In the genomic region with DNA sequence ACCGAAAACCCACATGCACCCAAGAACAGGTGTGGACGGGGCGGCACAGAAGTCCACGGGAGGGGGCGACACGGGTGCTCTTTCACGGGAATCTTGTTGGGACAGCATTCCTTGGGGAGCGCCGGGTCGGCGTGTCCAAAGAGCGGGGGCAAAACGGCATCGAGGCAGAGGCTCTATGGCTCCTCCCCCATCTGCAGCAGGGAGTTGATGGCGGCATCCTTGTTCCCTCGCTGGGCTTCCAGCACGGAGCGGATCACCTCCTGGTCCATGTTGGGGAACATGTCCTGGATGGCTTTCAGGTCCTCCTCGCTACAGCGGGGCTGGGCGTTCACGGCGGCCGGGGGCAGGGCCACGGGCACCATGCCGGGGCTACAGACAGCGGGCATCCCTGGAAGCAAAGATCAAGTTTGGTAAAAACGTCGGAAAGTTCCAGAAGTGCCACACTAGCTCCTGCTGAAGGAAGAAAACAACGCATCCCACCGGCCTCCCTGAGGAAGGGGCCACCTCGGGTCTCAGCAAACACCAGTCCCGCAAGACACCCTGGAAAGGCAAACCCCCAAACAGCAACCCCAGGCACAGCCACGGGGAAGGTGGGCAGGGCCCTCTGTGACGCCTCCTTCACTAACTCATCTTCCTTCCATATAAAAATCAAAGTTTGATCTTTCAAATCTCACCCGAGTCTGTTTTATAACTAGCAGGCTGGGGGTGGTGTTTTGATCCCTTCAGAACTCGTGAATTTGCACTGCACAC, we compare ENCODE assay signal across 1 cellular context.
TF ChIP-seq lines count a peak whose summit lies in the region.

No MANE protein-coding gene starts in this region.

TF ChIP-seq in IMR-90, 13 proteins besides CTCF, POLR2A, EP300 and RAD21:
- TF ChIP-seq NFE2L2 (IDR thresholded peaks at IDR 0.05; ENCODE audit: low read depth, low read length) = no peak
- TF ChIP-seq, protein P1, sequence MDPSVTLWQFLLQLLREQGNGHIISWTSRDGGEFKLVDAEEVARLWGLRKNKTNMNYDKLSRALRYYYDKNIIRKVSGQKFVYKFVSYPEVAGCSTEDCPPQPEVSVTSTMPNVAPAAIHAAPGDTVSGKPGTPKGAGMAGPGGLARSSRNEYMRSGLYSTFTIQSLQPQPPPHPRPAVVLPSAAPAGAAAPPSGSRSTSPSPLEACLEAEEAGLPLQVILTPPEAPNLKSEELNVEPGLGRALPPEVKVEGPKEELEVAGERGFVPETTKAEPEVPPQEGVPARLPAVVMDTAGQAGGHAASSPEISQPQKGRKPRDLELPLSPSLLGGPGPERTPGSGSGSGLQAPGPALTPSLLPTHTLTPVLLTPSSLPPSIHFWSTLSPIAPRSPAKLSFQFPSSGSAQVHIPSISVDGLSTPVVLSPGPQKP (IDR thresholded peaks at IDR 0.05; ENCODE audit: borderline replicate concordance, low read depth, low read length) = no peak
- no peak for TF ChIP-seq RCOR1 (IDR thresholded peaks at IDR 0.05; ENCODE audit: insufficient replicate concordance, low read length)
- no peak for TF ChIP-seq MAFK (IDR thresholded peaks at IDR 0.05; ENCODE audit: low read depth, low read length)
- no peak for TF ChIP-seq MAZ (IDR thresholded peaks at IDR 0.05; ENCODE audit: borderline replicate concordance, low read depth, low read length)
- no peak for TF ChIP-seq CHD1 (IDR thresholded peaks at IDR 0.05; ENCODE audit: low read depth, low read length)
- TF ChIP-seq CEBPB (IDR thresholded peaks at IDR 0.05; ENCODE audit: low read depth, low read length) = no peak
- no peak for TF ChIP-seq SMC3 (IDR thresholded peaks at IDR 0.05; ENCODE audit: low read depth, low read length)
- TF ChIP-seq, protein P2, sequence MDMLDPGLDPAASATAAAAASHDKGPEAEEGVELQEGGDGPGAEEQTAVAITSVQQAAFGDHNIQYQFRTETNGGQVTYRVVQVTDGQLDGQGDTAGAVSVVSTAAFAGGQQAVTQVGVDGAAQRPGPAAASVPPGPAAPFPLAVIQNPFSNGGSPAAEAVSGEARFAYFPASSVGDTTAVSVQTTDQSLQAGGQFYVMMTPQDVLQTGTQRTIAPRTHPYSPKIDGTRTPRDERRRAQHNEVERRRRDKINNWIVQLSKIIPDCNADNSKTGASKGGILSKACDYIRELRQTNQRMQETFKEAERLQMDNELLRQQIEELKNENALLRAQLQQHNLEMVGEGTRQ (IDR thresholded peaks at IDR 0.05; ENCODE audit: low read depth, low read length) = no peak
- no peak for TF ChIP-seq FOS (IDR thresholded peaks at IDR 0.05; ENCODE audit: low read depth, low read length)
- TF ChIP-seq MXI1 (IDR thresholded peaks at IDR 0.05; ENCODE audit: borderline replicate concordance, low read depth, low read length) = no peak
